Comparison of ENCODE assay signal across 8 cellular contexts in the genomic region with DNA sequence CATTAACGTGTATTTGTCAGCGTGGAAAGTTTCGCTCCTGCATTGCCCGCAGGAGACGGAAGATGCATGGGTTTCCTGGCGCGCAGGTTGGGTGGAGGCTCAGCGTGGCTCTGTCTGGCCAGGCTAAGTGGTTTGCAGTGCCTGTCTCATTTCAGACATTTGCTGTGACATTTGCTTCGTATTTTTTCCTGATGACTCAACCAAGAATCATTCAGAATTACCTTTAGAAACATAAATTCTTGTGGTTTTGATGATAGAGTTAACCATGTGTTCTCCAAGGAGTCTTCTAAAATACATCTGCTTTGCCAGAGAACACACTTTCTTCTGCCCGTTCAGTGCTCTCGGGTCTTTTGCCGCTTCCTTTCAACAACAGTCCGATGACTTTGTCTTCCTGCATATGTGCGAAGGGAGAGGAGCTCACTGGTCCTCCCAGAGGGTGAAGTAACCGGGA.
DNase-seq lines count a peak whose midpoint lies in the region; ATAC-seq and TF ChIP-seq lines count a peak whose summit lies in the region.

No MANE protein-coding gene starts in this region.

- peak overlapping the region; percentile 14 for H3K27ac Mint-ChIP-seq in nephron progenitor cell

- no peaks in the 10 kb centered on the region for H3K9me3 ChIP-seq in RWPE2 (ENCODE audit: severe bottlenecking)
- H3K9me3 ChIP-seq in colonic mucosa: no peaks in the 10 kb centered on the region

- H3K27me3 Mint-ChIP-seq in nephron progenitor cell (ENCODE audit: low read depth, poor library complexity): no peaks in the 10 kb centered on the region

- no peaks in the 10 kb centered on the region for H3K9me3 Mint-ChIP-seq in nephron progenitor cell

- H3K27ac ChIP-seq in RWPE2 (ENCODE audit: poor library complexity, severe bottlenecking) (peak overlapping the region; percentile 94), colonic mucosa (no peak overlapping the region)

- peak; percentile 83 for ATAC-seq in RWPE2 (ENCODE audit: low read depth)

- H3K4me1 ChIP-seq in RWPE2 (ENCODE audit: insufficient read depth, poor library complexity, severe bottlenecking) (peaks cover 31% of the 10 kb centered on the region), colonic mucosa (no peaks in the 10 kb centered on the region)

- H3K4me3 ChIP-seq in RWPE2 (ENCODE audit: severe bottlenecking): no peak overlapping the region
- no peak overlapping the region for H3K4me3 ChIP-seq in colonic mucosa

- H3K4me1 Mint-ChIP-seq in nephron progenitor cell: peaks cover 20% of the 10 kb centered on the region

- intact Hi-C loops in colonic mucosa (cut with DNase I): no loop called here

- peaks cover 27% of the 10 kb centered on the region for H3K36me3 Mint-ChIP-seq in nephron progenitor cell (ENCODE audit: low read depth)

- H3K9ac ChIP-seq in colonic mucosa (ENCODE audit: low read depth in 2 of 2, low read length in 2 of 2): no peak overlapping the region

- H3K4me3 Mint-ChIP-seq in nephron progenitor cell: no peak overlapping the region

- TF ChIP-seq CTCF in RWPE2 (IDR thresholded peaks at IDR 0.05; ENCODE audit: poor library complexity, severe bottlenecking): no peak
- TF ChIP-seq CTCF in nephron progenitor cell (IDR thresholded peaks at IDR 0.05): no peak
- TF ChIP-seq CTCF in colonic mucosa (IDR thresholded peaks at IDR 0.05): no peak

- H3K27me3 ChIP-seq in RWPE2 (ENCODE audit: insufficient read depth, poor library complexity, severe bottlenecking): no peaks in the 10 kb centered on the region
- no peaks in the 10 kb centered on the region for H3K27me3 ChIP-seq in colonic mucosa

- DNase-seq in COLO829 (ENCODE audit: low spot score) (peak; percentile 82), RWPE2 (ENCODE audit: low spot score) (no peak), nephron progenitor cell (no peak), G401 (ENCODE audit: low spot score) (no peak), colonic mucosa (no peak), NCI-H1694 (lab: John Stamatoyannopoulos, UW) (no peak), amygdala (lab: John Stamatoyannopoulos, UW) (no peak)
- DNase-seq in activated naive CD4-positive, alpha-beta T cell treated with Interleukin-2 at 50 U/mL for 16 hours: peak; percentile 80

- peaks cover 7% of the 10 kb centered on the region; the same call in 1 of the 2 replicates for H3K36me3 ChIP-seq in RWPE2 (ENCODE audit: low read depth)
- H3K36me3 ChIP-seq in colonic mucosa: no peaks in the 10 kb centered on the region

- in situ Hi-C loops in G401 (cut with HindIII; ENCODE audit: low sequenced_read_pairs): no loop called here

Comparison
In these comparisons a context has a peak if more than half of its experiments do, and no peak if none do; other contexts are left out.
1. DNase-seq: peak in COLO829 (single experiment) and activated naive CD4-positive, alpha-beta T cell treated with Interleukin-2 at 50 U/mL for 16 hours (single experiment); none in RWPE2 (single experiment), nephron progenitor cell (single experiment), G401 (single experiment), colonic mucosa (single experiment), NCI-H1694 (single experiment) and amygdala (0 of 56).